23 cellular contexts compared by ENCODE assay signal in the genomic region with DNA sequence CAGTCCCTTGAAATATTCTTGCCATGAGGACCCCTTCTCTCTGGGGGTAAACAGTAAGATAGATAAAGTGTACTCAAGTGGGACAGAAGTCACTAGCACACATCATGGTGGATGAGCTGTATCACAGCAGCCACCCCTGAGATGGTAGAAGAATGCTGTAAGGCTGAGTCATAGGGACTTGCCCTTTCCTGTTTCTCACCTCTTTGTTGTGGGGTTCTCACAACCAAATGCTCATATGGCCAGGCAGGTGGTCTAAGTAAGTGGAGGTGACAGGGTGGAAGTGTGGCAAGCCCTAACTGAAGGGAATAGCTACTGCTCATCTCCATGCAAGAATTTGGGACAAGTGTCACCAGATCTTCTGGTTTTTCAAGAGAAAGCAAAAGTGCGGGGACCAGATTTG.
A peak's percentile ranks its signal among the peaks of the same experiment; 100 is the strongest.
DNase-seq lines count a peak whose midpoint lies in the region; ATAC-seq, FAIRE-seq and TF ChIP-seq lines count a peak whose summit lies in the region.
"Had no signal": no experiment of that assay in that cellular context is flagged by ENCODE, and none has a peak within 500 bp of the region (broad histone marks: within the 10 kb centered on the region; RNA-seq: fewer than 3 reads in every experiment).

No MANE protein-coding gene starts in this region.

- no peaks in the 10 kb centered on the region for H3K79me2 ChIP-seq in keratinocyte (ENCODE audit: control insufficient read depth, insufficient read depth, low read length)

- peak overlapping the region; percentile 86 for H2AFZ ChIP-seq in keratinocyte (ENCODE audit: control insufficient read depth, low read length)

- no peak overlapping the region for H3K4me3 ChIP-seq in breast epithelium
- H3K4me3 ChIP-seq in keratinocyte (ENCODE audit: control insufficient read depth in 2 of 3, extremely low read depth in 1 of 3, insufficient read depth in 2 of 3, low read depth in 1 of 3, low read length in 3 of 3): no peak overlapping the region

- ATAC-seq in HG03196 (IDR thresholded peaks at IDR 0.05; ENCODE audit: unreplicated experiment): no peak
- ATAC-seq in HG02885 (IDR thresholded peaks at IDR 0.05; ENCODE audit: poor library complexity, unreplicated experiment): no peak
- ATAC-seq: activated T-cell treated with anti-CD3 and anti-CD28 coated beads, Interleukin-2, amount 50 U/mL, for 4 hours; HCT116; naive thymus-derived CD4-positive, alpha-beta T cell; stimulated activated memory B cell treated with anti-CD40 and anti-IgM and Interleukin-4, amounts not matched to agents 10 μg/mL and 1 μg/mL and 100 μg/mL, for 72 hours had no signal

- dilution Hi-C loops in keratinocyte (cut with MboI; ENCODE audit: extremely low pct_ligation_motif_present, low sequenced_read_pairs): no loop called here

- peak overlapping the region; percentile 53 for H3K4me2 ChIP-seq in keratinocyte (ENCODE audit: control insufficient read depth, extremely low read depth, insufficient read depth, low read depth, low read length)
- H3K4me2 ChIP-seq: SK-N-SH had no signal

- no peak for TF ChIP-seq CTCF in MCF 10A (IDR thresholded peaks at IDR 0.05; ENCODE audit: unreplicated experiment)
- TF ChIP-seq CTCF in breast epithelium (IDR thresholded peaks at IDR 0.05): no peak
- TF ChIP-seq CTCF in RWPE1 (conservative IDR thresholded peaks at IDR 0.05; ENCODE audit: low read depth): no peak
- TF ChIP-seq CTCF in keratinocyte (optimal IDR thresholded peaks at IDR 0.05 in 1 of 3, IDR thresholded peaks at IDR 0.05 in 1 of 3, conservative IDR thresholded peaks at IDR 0.05 in 1 of 3; ENCODE audit: extremely low read depth in 1 of 3, insufficient read depth in 2 of 3, low read length in 3 of 3): no peak

- H3K27ac ChIP-seq in breast epithelium (no peak overlapping the region), RWPE1 (no peak overlapping the region), keratinocyte (ENCODE audit: control insufficient read depth, insufficient read depth, low read length) (peak overlapping the region; percentile 59)

- peak; percentile 94 for FAIRE-seq in keratinocyte (lab: Jason Lieb, UNC)

- H3K27ac Mint-ChIP-seq in MCF 10A (ENCODE audit: low read depth, unreplicated experiment): no peak overlapping the region
- H3K27ac Mint-ChIP-seq: activated CD4-positive, alpha-beta T cell treated with anti-CD3 and anti-CD28 coated beads, Interleukin-2, amount 10 ng/mL, durations not matched to agents 7 days and 5 days; CD4-positive, alpha-beta memory T cell; IgD-negative memory B cell; naive thymus-derived CD4-positive, alpha-beta T cell; progenitor cell of endocrine pancreas; stimulated activated memory B cell treated with anti-CD40 and anti-IgM and Interleukin-4, amounts not matched to agents 10 μg/mL and 1 μg/mL and 100 μg/mL, for 72 hours had no signal

- H3K4me1 ChIP-seq in breast epithelium (no peaks in the 10 kb centered on the region), keratinocyte (ENCODE audit: control insufficient read depth, extremely low read depth, insufficient read depth, low read length) (peaks cover 25% of the 10 kb centered on the region)

- CTCF ChIA-PET in MCF 10A (lab: Yijun Ruan, JAX) (interaction anchor here (0.6 to 0.7 kb wide), 2 partner anchors 134 to 186 kb away, joined by 3 read pairs; no protein-coding TSS in a partner anchor), RWPE1 (lab: Yijun Ruan, JAX) (no interaction called here)

- BruUV-seq in MCF 10A (replicated peaks; lab: Mats Ljungman, UMichigan): no TSS peak

- no peaks in the 10 kb centered on the region for H3K36me3 ChIP-seq in breast epithelium
- no peaks in the 10 kb centered on the region for H3K36me3 ChIP-seq in keratinocyte (ENCODE audit: control insufficient read depth in 2 of 2, extremely low read depth in 1 of 2, insufficient read depth in 2 of 2, low read length in 2 of 2)

- no peaks in the 10 kb centered on the region for H4K20me1 ChIP-seq in keratinocyte (ENCODE audit: control insufficient read depth, extremely low read depth, insufficient read depth, low read length)

- H3K9me3 ChIP-seq in breast epithelium (no peaks in the 10 kb centered on the region), keratinocyte (ENCODE audit: control insufficient read depth, low read depth, low read length) (no peaks in the 10 kb centered on the region)
- H3K9me3 ChIP-seq: SK-N-SH had no signal

- intact Hi-C loops in MCF 10A (cut with micrococcal nuclease) (no loop called here), breast epithelium (cut with DNase I; ENCODE audit: low total_unique reads) (no loop called here)

- H3K9ac ChIP-seq in keratinocyte (ENCODE audit: control insufficient read depth, extremely low read depth, insufficient read depth, low read length): no peak overlapping the region
- H3K9ac ChIP-seq: SK-N-SH had no signal

- POLR2A ChIA-PET in MCF 10A (lab: Yijun Ruan, JAX) (interaction anchor here (0.9 kb wide), 1 partner anchor 9 kb away, joined by 6 read pairs; no protein-coding TSS in a partner anchor), RWPE1 (lab: Yijun Ruan, JAX; ENCODE audit: low non-redundant PET) (no interaction called here)

- no peaks in the 10 kb centered on the region for H3K27me3 Mint-ChIP-seq in MCF 10A (ENCODE audit: insufficient read depth, unreplicated experiment)

- no peak overlapping the region for H3K4me3 Mint-ChIP-seq in MCF 10A (ENCODE audit: unreplicated experiment)
- H3K4me3 Mint-ChIP-seq: activated CD4-positive, alpha-beta T cell treated with anti-CD3 and anti-CD28 coated beads, Interleukin-2, amount 10 ng/mL, durations not matched to agents 7 days and 5 days; activated T-cell treated with anti-CD3 and anti-CD28 coated beads, Interleukin-2, amount 50 U/mL, for 4 hours; CD4-positive, alpha-beta memory T cell; naive thymus-derived CD4-positive, alpha-beta T cell; stimulated activated memory B cell treated with anti-CD40 and anti-IgM and Interleukin-4, amounts not matched to agents 10 μg/mL and 1 μg/mL and 100 μg/mL, for 72 hours had no signal

- H3K9me3 Mint-ChIP-seq in MCF 10A (ENCODE audit: unreplicated experiment): no peaks in the 10 kb centered on the region
- H3K9me3 Mint-ChIP-seq: activated CD4-positive, alpha-beta T cell treated with anti-CD3 and anti-CD28 coated beads, Interleukin-2, amount 10 ng/mL, durations not matched to agents 7 days and 5 days; activated T-cell treated with anti-CD3 and anti-CD28 coated beads, Interleukin-2, amount 50 U/mL, for 4 hours; CD4-positive, alpha-beta memory T cell; IgD-negative memory B cell; stimulated activated memory B cell treated with anti-CD40 and anti-IgM and Interleukin-4, amounts not matched to agents 10 μg/mL and 1 μg/mL and 100 μg/mL, for 72 hours had no signal

- H3K27me3 ChIP-seq in breast epithelium: no peaks in the 10 kb centered on the region
- H3K27me3 ChIP-seq in keratinocyte (ENCODE audit: control insufficient read depth, extremely low read depth, insufficient read depth, low read length): no peaks in the 10 kb centered on the region

- H3K9me1 ChIP-seq in keratinocyte (ENCODE audit: control insufficient read depth, extremely low read depth, insufficient read depth, low read length): no peaks in the 10 kb centered on the region

- DNase-seq in MCF 10A (ENCODE audit: unreplicated experiment) (peak; percentile 57), breast epithelium (ENCODE audit: low spot score in 2 of 2) (no peak), RWPE1 (ENCODE audit: low spot score) (peak; percentile 26), keratinocyte (ENCODE audit: low read depth, low spot score) (peak; percentile 45), mesenteric fat pad (ENCODE audit: low spot score) (no peak), activated gamma-delta T cell treated with Interleukin-2 at 50 U/mL for 16 hours (no peak)
- DNase-seq: activated CD4-positive, alpha-beta T cell treated with anti-CD3 and anti-CD28 coated beads, Interleukin-2, amount 10 ng/mL, durations not matched to agents 7 days and 5 days; activated T-cell treated with anti-CD3 and anti-CD28 coated beads, Interleukin-2, amount 50 U/mL, for 4 hours; amniotic stem cell; CD4-positive, alpha-beta memory T cell; DND-41; foreskin melanocyte; MV-4-11; naive thymus-derived CD4-positive, alpha-beta T cell; NCI-H2081; NCI-H69; SK-N-SH had no signal

- H3K36me3 Mint-ChIP-seq in MCF 10A (ENCODE audit: insufficient read depth, unreplicated experiment): no peaks in the 10 kb centered on the region
- H3K36me3 Mint-ChIP-seq: CD4-positive, alpha-beta memory T cell; IgD-negative memory B cell; naive thymus-derived CD4-positive, alpha-beta T cell; stimulated activated memory B cell treated with anti-CD40 and anti-IgM and Interleukin-4, amounts not matched to agents 10 μg/mL and 1 μg/mL and 100 μg/mL, for 72 hours had no signal

- no peak for TF ChIP-seq POLR2A in breast epithelium (IDR thresholded peaks at IDR 0.05)

- peaks cover 20% of the 10 kb centered on the region for H3K4me1 Mint-ChIP-seq in MCF 10A (ENCODE audit: insufficient read depth, unreplicated experiment)
- H3K4me1 Mint-ChIP-seq: activated CD4-positive, alpha-beta T cell treated with anti-CD3 and anti-CD28 coated beads, Interleukin-2, amount 10 ng/mL, durations not matched to agents 7 days and 5 days; CD4-positive, alpha-beta memory T cell; IgD-negative memory B cell; naive thymus-derived CD4-positive, alpha-beta T cell; stimulated activated memory B cell treated with anti-CD40 and anti-IgM and Interleukin-4, amounts not matched to agents 10 μg/mL and 1 μg/mL and 100 μg/mL, for 72 hours had no signal

Comparison
In these comparisons a context has a peak if more than half of its experiments do, and no peak if none do; other contexts are left out.
1. DNase-seq: peak in MCF 10A (single experiment), RWPE1 (single experiment) and keratinocyte (single experiment); none in breast epithelium (0 of 2), mesenteric fat pad (single experiment) and activated gamma-delta T cell treated with Interleukin-2 at 50 U/mL for 16 hours (single experiment).